1 cellular context compared by ENCODE assay signal in genomic region chr2:230907361-230908093, GRCh38.
TF ChIP-seq lines count a peak whose summit lies in the region.

No MANE protein-coding gene starts in this region.

TF ChIP-seq in IMR-90, 13 proteins besides CTCF, POLR2A, EP300 and RAD21 (continued from another document):
- no peak for TF ChIP-seq USF2 (IDR thresholded peaks at IDR 0.05; ENCODE audit: low read depth, low read length)
- TF ChIP-seq NFE2L2 (IDR thresholded peaks at IDR 0.05; ENCODE audit: low read depth, low read length): no peak
- no peak for TF ChIP-seq MAZ (IDR thresholded peaks at IDR 0.05; ENCODE audit: borderline replicate concordance, low read depth, low read length)
- TF ChIP-seq FOS (IDR thresholded peaks at IDR 0.05; ENCODE audit: low read depth, low read length): no peak
TF ChIP-seq in IMR-90: peak in this region for 0.
